In the genomic region with DNA sequence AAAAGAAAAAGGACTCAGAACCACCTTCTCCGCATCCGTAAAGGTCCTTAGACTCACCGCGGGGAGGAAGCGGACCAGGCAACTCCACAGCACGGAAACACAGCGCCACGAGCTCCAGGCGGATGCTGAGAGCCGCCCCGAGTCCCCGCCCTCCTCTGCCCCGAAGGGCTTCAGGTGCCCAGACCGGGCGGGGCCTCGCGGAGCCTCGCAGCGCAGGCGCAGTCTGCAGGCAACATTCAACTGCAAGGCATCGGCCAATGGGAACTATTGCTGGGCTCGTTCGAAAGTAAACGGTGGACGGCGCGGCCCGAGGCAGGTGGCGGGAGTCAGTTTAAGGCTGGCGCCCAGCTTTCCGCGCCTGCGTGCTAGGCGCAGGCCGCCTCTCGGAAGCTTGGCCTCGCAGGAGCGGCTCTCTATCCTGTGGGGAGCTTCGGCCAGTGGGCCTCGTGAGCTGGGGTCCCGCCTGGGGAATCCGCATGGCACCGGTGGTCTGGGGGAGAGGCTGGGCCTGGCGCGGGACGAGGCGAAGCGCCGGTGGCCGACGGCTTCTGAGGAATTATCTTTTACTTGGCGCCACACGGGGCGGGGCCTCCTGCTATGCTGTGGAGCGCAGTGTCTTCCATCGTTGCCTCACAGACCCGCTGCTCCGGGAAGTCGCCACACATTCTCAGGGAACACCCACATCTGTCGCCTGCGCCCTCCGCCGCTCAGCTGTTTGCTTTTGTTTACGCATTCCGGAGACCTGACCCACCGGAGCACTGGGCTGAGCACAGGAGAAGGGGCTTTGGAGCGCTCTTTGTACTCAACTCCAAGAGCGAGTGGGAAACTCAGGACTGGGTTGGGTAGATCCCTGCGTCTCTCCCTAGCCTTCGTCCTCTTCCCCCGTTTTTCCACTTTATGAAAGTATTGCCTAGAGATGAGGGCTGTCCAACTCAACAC, we compare ENCODE assay signal across 8 cellular contexts. TPM values are rescaled to one million over a fixed set of nuclear protein-coding genes. Genes with fewer than 3 reads are reported as not detected.
A peak's percentile ranks its signal among the peaks of the same experiment; 100 is the strongest.
DNase-seq lines count a peak whose midpoint lies in the region; ATAC-seq and TF ChIP-seq lines count a peak whose summit lies in the region.

A gene with protein sequence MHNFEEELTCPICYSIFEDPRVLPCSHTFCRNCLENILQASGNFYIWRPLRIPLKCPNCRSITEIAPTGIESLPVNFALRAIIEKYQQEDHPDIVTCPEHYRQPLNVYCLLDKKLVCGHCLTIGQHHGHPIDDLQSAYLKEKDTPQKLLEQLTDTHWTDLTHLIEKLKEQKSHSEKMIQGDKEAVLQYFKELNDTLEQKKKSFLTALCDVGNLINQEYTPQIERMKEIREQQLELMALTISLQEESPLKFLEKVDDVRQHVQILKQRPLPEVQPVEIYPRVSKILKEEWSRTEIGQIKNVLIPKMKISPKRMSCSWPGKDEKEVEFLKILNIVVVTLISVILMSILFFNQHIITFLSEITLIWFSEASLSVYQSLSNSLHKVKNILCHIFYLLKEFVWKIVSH (minus strand): TSS at position 127 of the 939 bp plus-strand sequence. CDS start 10,603 bp downstream, outside the sequence.

- H3K36me3 ChIP-seq in ovary (no peaks in the 10 kb centered on the region), thymus (ENCODE audit: control insufficient read depth, insufficient read depth) (peaks cover 10% of the 10 kb centered on the region)

- peaks cover 26% of the 10 kb centered on the region for H3K4me1 Mint-ChIP-seq in CD14-positive monocyte
- peaks cover 21% of the 10 kb centered on the region for H3K4me1 Mint-ChIP-seq in activated naive CD8-positive, alpha-beta T cell treated with anti-CD3 and anti-CD28 coated beads for 36 hours

- H3K27me3 ChIP-seq in ovary (no peaks in the 10 kb centered on the region), thymus (ENCODE audit: control insufficient read depth, insufficient read depth) (no peaks in the 10 kb centered on the region)

- H3K36me3 Mint-ChIP-seq in CD14-positive monocyte, result peaks cover 4 to 6% of the 10 kb centered on the region in 2 donors
- H3K36me3 Mint-ChIP-seq in activated naive CD8-positive, alpha-beta T cell treated with anti-CD3 and anti-CD28 coated beads for 36 hours, result peaks cover 31% of the 10 kb centered on the region

- no peaks in the 10 kb centered on the region for H3K4me1 ChIP-seq in ovary (ENCODE audit: insufficient read depth)
- peaks cover 8% of the 10 kb centered on the region for H3K4me1 ChIP-seq in thymus (ENCODE audit: control insufficient read depth, insufficient read depth, low read length)

- peak; percentile 95 for ATAC-seq in GM19467 (IDR thresholded peaks at IDR 0.05; ENCODE audit: unreplicated experiment)
- peak; percentile 88 for ATAC-seq in Right ventricle myocardium inferior

- no peak for TF ChIP-seq CTCF in CD14-positive monocyte (IDR thresholded peaks at IDR 0.05)
- no peak for TF ChIP-seq CTCF in ovary (IDR thresholded peaks at IDR 0.05)

- peaks cover 0 to 14% (median 6%) of the 10 kb centered on the region in 7 donors for H3K9me3 Mint-ChIP-seq in CD14-positive monocyte
- peaks cover 1% of the 10 kb centered on the region for H3K9me3 Mint-ChIP-seq in activated naive CD8-positive, alpha-beta T cell treated with anti-CD3 and anti-CD28 coated beads for 36 hours

- WGBS in ovary, 3 donors, result 6 to 12% (median 8%) methylated on average over 61 to 71 of the region's 71 CpGs
- 21% methylated on average over 71 of the region's 71 CpGs for WGBS in thymus

- peak within 1 kb of the TSS; percentile 94 to 95 for H3K4me3 Mint-ChIP-seq in CD14-positive monocyte
- H3K4me3 Mint-ChIP-seq in activated naive CD8-positive, alpha-beta T cell treated with anti-CD3 and anti-CD28 coated beads for 36 hours, result peak within 1 kb of the TSS; percentile 90

- H3K9me3 ChIP-seq in ovary (no peaks in the 10 kb centered on the region), thymus (ENCODE audit: control insufficient read depth) (no peaks in the 10 kb centered on the region)

- intact Hi-C loops in CD14-positive monocyte (cut with micrococcal nuclease), result loop anchor here in 1 of 2 donors (5.0 kb wide), 1 partner anchor 48 kb away; no protein-coding TSS in a partner anchor
- intact Hi-C loops in Right ventricle myocardium inferior (cut with DNase I), result no loop called here
- intact Hi-C loops in ovary (cut with DNase I), result no loop called here

- no peak for TF ChIP-seq EP300 in ovary (IDR thresholded peaks at IDR 0.05)

- H3K27me3 Mint-ChIP-seq in CD14-positive monocyte (ENCODE audit: low read depth in 3 of 3), result peaks cover 0 to 9% (median 4%) of the 10 kb centered on the region in 3 donors
- no peaks in the 10 kb centered on the region for H3K27me3 Mint-ChIP-seq in activated naive CD8-positive, alpha-beta T cell treated with anti-CD3 and anti-CD28 coated beads for 36 hours

- no peak within 1 kb of the TSS for H3K27ac ChIP-seq in ovary
- H3K27ac ChIP-seq in thymus (ENCODE audit: low read depth), result peak within 1 kb of the TSS; percentile 95

- peak within 1 kb of the TSS; percentile 44 for H3K4me3 ChIP-seq in ovary
- peak within 1 kb of the TSS; percentile 82 for H3K4me3 ChIP-seq in thymus (ENCODE audit: low read length)

- peak; percentile 95 for DNase-seq in CD14-positive monocyte (ENCODE audit: low spot score)
- peak; percentile 83 for DNase-seq in HS-27A (ENCODE audit: low read depth)
- peak; percentile 89 for DNase-seq in SK-N-DZ (ENCODE audit: low spot score)
- DNase-seq in activated naive CD8-positive, alpha-beta T cell treated with anti-CD3 and anti-CD28 coated beads for 36 hours, result peak; percentile 98
- DNase-seq in Right ventricle myocardium inferior (ENCODE audit: missing footprints), result peak; percentile 94
- DNase-seq in ovary, result peak; percentile 75 to 82 (median 81)

- peak within 1 kb of the TSS; percentile 84 to 95 (median 91) for H3K27ac Mint-ChIP-seq in CD14-positive monocyte
- H3K27ac Mint-ChIP-seq in activated naive CD8-positive, alpha-beta T cell treated with anti-CD3 and anti-CD28 coated beads for 36 hours, result peak within 1 kb of the TSS; percentile 93

- no peak for TF ChIP-seq POLR2A in ovary (IDR thresholded peaks at IDR 0.05)

RNA-seq across cellular contexts. Expression of the gene that starts here (rescaled TPM):
- polyA plus RNA-seq in CD14-positive monocyte (1 to 10 TPM; 4.2 TPM), ovary (1 to 10 TPM; 1.4 to 2.6 TPM), thymus (8.7 TPM)
- polyA plus RNA-seq in SK-N-DZ (2014; cell fraction: cytosol; rRNA removed), result 11.7 and 12.6 TPM in 2 replicates
- polyA plus RNA-seq in SK-N-DZ (2014; cell fraction: nucleus; rRNA removed), result 5.3 and 6.9 TPM in 2 replicates
- 10 to 100 TPM; 43.3 to 44.0 TPM for total RNA-seq in activated naive CD8-positive, alpha-beta T cell treated with anti-CD3 and anti-CD28 coated beads for 36 hours
- total RNA-seq in Right ventricle myocardium inferior (0.73 TPM), ovary (1 to 10 TPM; 1.6 to 4.8 (median 2.1) TPM)

Comparison
In these comparisons a context has a peak if more than half of its experiments do, and no peak if none do; other contexts are left out.
1. RNA of the gene that starts here (total RNA-seq): 43.3 to 44.0 TPM in activated naive CD8-positive, alpha-beta T cell treated with anti-CD3 and anti-CD28 coated beads for 36 hours; 1.6 to 4.8 TPM in ovary and 0.73 TPM in Right ventricle myocardium inferior (single experiment); every median in the first group is over 4 times any median in the second.
2. Peak in DNase-seq and ATAC-seq in Right ventricle myocardium inferior; RNA of the gene not detected or under 1 TPM.
3. Peak in every context shown above with its lines, with median percentiles within 50 percentile points of each other: DNase-seq.